8 cellular contexts compared by ENCODE assay signal in the genomic region with DNA sequence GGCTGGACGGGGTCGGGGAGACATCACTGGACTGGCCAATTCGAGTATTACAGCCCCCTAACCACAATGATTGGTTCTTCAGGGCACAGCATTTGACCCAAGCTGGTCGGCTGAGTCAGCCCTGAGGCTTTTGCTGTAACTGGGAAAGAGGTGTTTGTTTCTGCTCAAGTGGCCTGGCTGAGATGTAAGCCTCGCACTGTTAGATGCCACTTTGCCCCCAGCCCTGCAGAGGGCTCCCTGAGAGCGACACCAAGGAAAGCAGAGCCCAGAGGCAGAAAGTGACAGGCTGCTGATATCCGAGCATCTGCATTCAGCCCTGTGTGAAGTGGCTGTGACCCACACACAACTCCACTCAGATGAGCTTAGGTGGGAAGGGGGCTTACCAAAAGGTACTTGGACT. TPM values are rescaled to one million over a fixed set of nuclear protein-coding genes. Genes with fewer than 3 reads are reported as not detected.
DNase-seq lines count a peak whose midpoint lies in the region; ATAC-seq and TF ChIP-seq lines count a peak whose summit lies in the region.
"Had no signal": no experiment of that assay in that cellular context is flagged by ENCODE, and none has a peak within 500 bp of the region (broad histone marks: within the 10 kb centered on the region; RNA-seq: fewer than 3 reads in every experiment).

No MANE protein-coding gene starts in this region.

- H3K27me3 Mint-ChIP-seq in osteocyte (ENCODE audit: unreplicated experiment) = peaks cover 3% of the 10 kb centered on the region

- H3F3A ChIP-seq in PC-9 (ENCODE audit: insufficient read depth, low read depth) = peaks cover 37% of the 10 kb centered on the region; the same call in 1 of the 2 replicates

- no peaks in the 10 kb centered on the region for H3K9me3 ChIP-seq in PC-9 (ENCODE audit: insufficient read depth, low read depth)
- no peaks in the 10 kb centered on the region for H3K9me3 ChIP-seq in fibroblast of lung (ENCODE audit: control insufficient read depth, insufficient read depth, low read depth, low read length)
- no peaks in the 10 kb centered on the region for H3K9me3 ChIP-seq in spleen
- H3K9me3 ChIP-seq in gastrocnemius medialis = no peaks in the 10 kb centered on the region

- TF ChIP-seq POLR2A in spleen (IDR thresholded peaks at IDR 0.05) (no peak), gastrocnemius medialis (IDR thresholded peaks at IDR 0.05) (no peak)

- peak; percentile 80 for DNase-seq in DMS53 treated with DMSO at 0.1 percent for 48 hours (lab: John Stamatoyannopoulos, UW; ENCODE audit: unreplicated experiment)
- DNase-seq in HS-5 (ENCODE audit: low read depth) = peak; percentile 4
- peak; percentile 61 to 77 for DNase-seq in PC-9
- DNase-seq in fibroblast of lung (ENCODE audit: low read depth in 2 of 2) = peak; percentile 51 to 62
- DNase-seq in osteocyte (ENCODE audit: extremely low spot score, unreplicated experiment) = no peak
- no peak for DNase-seq in spleen
- no peak for DNase-seq in gastrocnemius medialis

- 26 to 54% (median 41%) methylated on average over 7 of the region's 7 CpGs for WGBS in spleen, 5 donors

- in situ Hi-C loops in gastrocnemius medialis (cut with MboI; ENCODE audit: low sequenced_read_pairs in 4 of 4) = no loop called here

- no peaks in the 10 kb centered on the region for H3K4me1 Mint-ChIP-seq in osteocyte (ENCODE audit: unreplicated experiment)

- H3K27ac Mint-ChIP-seq in osteocyte (ENCODE audit: unreplicated experiment) = no peak overlapping the region

- CTCF ChIA-PET in PC-9 (lab: Charles Lee) = no interaction called here

- TF ChIP-seq CTCF in PC-9 (conservative IDR thresholded peaks at IDR 0.05) (peak; percentile 61; the same call in 1 of the 2 replicates), fibroblast of lung (conservative IDR thresholded peaks at IDR 0.05 in 1 of 2, IDR thresholded peaks at IDR 0.05 in 1 of 2; ENCODE audit: low read depth in 1 of 2, low read length in 2 of 2) (peak; percentile 20 to 39), osteocyte (IDR thresholded peaks at IDR 0.05) (peak; percentile 40), spleen (IDR thresholded peaks at IDR 0.05 in 8 of 11, conservative IDR thresholded peaks at IDR 0.05 in 3 of 11) (peak in 2 of 11 experiments; percentile 20 to 34), gastrocnemius medialis (IDR thresholded peaks at IDR 0.05 in 4 of 5, conservative IDR thresholded peaks at IDR 0.05 in 1 of 5) (no peak)

- H4K20me1 ChIP-seq in PC-9 (ENCODE audit: insufficient read depth) = no peaks in the 10 kb centered on the region
- no peaks in the 10 kb centered on the region for H4K20me1 ChIP-seq in fibroblast of lung (ENCODE audit: control insufficient read depth, extremely low read depth, insufficient read depth, low read length)

- H3K27ac ChIP-seq in PC-9 = peak overlapping the region; percentile 70
- H3K27ac ChIP-seq in fibroblast of lung (ENCODE audit: insufficient read depth, low read length) = no peak overlapping the region
- H3K27ac ChIP-seq in spleen = no peak overlapping the region
- H3K27ac ChIP-seq in gastrocnemius medialis = no peak overlapping the region

- H3K9me3 Mint-ChIP-seq in osteocyte (ENCODE audit: unreplicated experiment) = no peaks in the 10 kb centered on the region

- H3K4me3 ChIP-seq in PC-9 (no peak overlapping the region), fibroblast of lung (replicated peaks in 1 of 4; ENCODE audit: control extremely low read depth in 1 of 4, insufficient read depth in 1 of 4, low read depth in 3 of 4, low read length in 4 of 4) (no peak overlapping the region), spleen (no peak overlapping the region), gastrocnemius medialis (no peak overlapping the region)

- H3K4me2 ChIP-seq in PC-9 (peak overlapping the region; percentile 73), fibroblast of lung (ENCODE audit: extremely low read depth, insufficient read depth, low read length) (no peak overlapping the region)

- no peaks in the 10 kb centered on the region for H3K27me3 ChIP-seq in PC-9 (ENCODE audit: insufficient read depth, low read depth)
- H3K27me3 ChIP-seq in fibroblast of lung (ENCODE audit: control insufficient read depth, insufficient read depth, low read length) = no peaks in the 10 kb centered on the region
- H3K27me3 ChIP-seq in spleen (replicated peaks in 1 of 7) = no peaks in the 10 kb centered on the region
- H3K27me3 ChIP-seq in gastrocnemius medialis = no peaks in the 10 kb centered on the region

- no peaks in the 10 kb centered on the region for H3K79me2 ChIP-seq in PC-9 (ENCODE audit: low read depth)
- H3K79me2 ChIP-seq in fibroblast of lung (ENCODE audit: control insufficient read depth, insufficient read depth, low read length) = no peaks in the 10 kb centered on the region

- peaks cover 10% of the 10 kb centered on the region for H3K36me3 ChIP-seq in PC-9 (ENCODE audit: low read depth)
- peaks cover 7% of the 10 kb centered on the region for H3K36me3 ChIP-seq in fibroblast of lung (ENCODE audit: control insufficient read depth, insufficient read depth, low read length)
- peaks cover 0 to 35% (median 17%) of the 10 kb centered on the region in 6 donors for H3K36me3 ChIP-seq in spleen
- H3K36me3 ChIP-seq in gastrocnemius medialis = peaks cover 0 to 9% of the 10 kb centered on the region in 2 donors

- no peak overlapping the region for H3K9ac ChIP-seq in fibroblast of lung (ENCODE audit: insufficient read depth, low read length)

- no peak overlapping the region for H3K4me3 Mint-ChIP-seq in osteocyte (ENCODE audit: unreplicated experiment)

- no peak overlapping the region for H2AFZ ChIP-seq in PC-9
- no peak overlapping the region for H2AFZ ChIP-seq in fibroblast of lung (ENCODE audit: low read length)

- intact Hi-C loops in PC-9 (cut with micrococcal nuclease; ENCODE audit: unreplicated experiment) (loop anchor here (1.0 kb wide), 1 partner anchor 55 kb away; no protein-coding TSS in a partner anchor), spleen (cut with DNase I; ENCODE audit: low total_unique reads) (no loop called here), gastrocnemius medialis (cut with DNase I; ENCODE audit: low total_unique reads) (no loop called here)

- no peak for ATAC-seq in gastrocnemius medialis

- no peaks in the 10 kb centered on the region for H3K9me2 ChIP-seq in PC-9 (ENCODE audit: insufficient read depth)

- peaks cover 32% of the 10 kb centered on the region for H3K4me1 ChIP-seq in PC-9 (replicated peaks; ENCODE audit: insufficient read depth)
- H3K4me1 ChIP-seq in fibroblast of lung (ENCODE audit: control insufficient read depth, extremely low read depth, insufficient read depth, low read length) = peaks cover 4% of the 10 kb centered on the region
- no peaks in the 10 kb centered on the region for H3K4me1 ChIP-seq in spleen
- H3K4me1 ChIP-seq in gastrocnemius medialis = no peaks in the 10 kb centered on the region

- H3K36me3 Mint-ChIP-seq in osteocyte (ENCODE audit: unreplicated experiment) = peaks cover 6% of the 10 kb centered on the region

- POLR2A ChIA-PET in PC-9 (lab: Charles Lee; ENCODE audit: unreplicated experiment) = interaction anchor here (0.6 kb wide), 1 partner anchor 181 kb away, joined by 3 read pairs; a partner anchor contains a TSS

- no TSS peak for BruUV-seq in PC-9 (replicated peaks; lab: Mats Ljungman, UMichigan)

RNA-seq across cellular contexts. Expression of a gene that starts 19.4 kb away (rescaled TPM):
- total RNA-seq in PC-9 (2021) (341 and 435 TPM in 2 replicates), fibroblast of lung (355 and 455 TPM in 2 replicates), osteocyte (313 and 323 TPM in 2 replicates), spleen (100 to 1,000 TPM; 127 to 179 (median 149) TPM), gastrocnemius medialis (10 to 100 TPM; 82.5 to 91.0 (median 89.2) TPM)
- polyA plus RNA-seq in fibroblast of lung (335 and 398 TPM in 2 replicates), spleen (100 to 1,000 TPM; 134 to 179 (median 145) TPM)
- polyA plus RNA-seq in fibroblast of lung (2012) = 293 and 369 TPM in 2 replicates
- 368 and 397 TPM in 2 replicates for polyA minus RNA-seq in fibroblast of lung (ENCODE audit: low replicate concordance)

RNA-seq across cellular contexts. Expression of a gene that starts 31.8 kb away (rescaled TPM):
- not detected in 2 replicates for total RNA-seq in PC-9 (2021)
- total RNA-seq in fibroblast of lung = not detected in 2 replicates
- not detected in 2 replicates for polyA plus RNA-seq in fibroblast of lung
- polyA plus RNA-seq in fibroblast of lung (2012) = not detected in 2 replicates
- polyA minus RNA-seq in fibroblast of lung (ENCODE audit: low replicate concordance) = not detected in 2 replicates
- not detected in 2 replicates for total RNA-seq in osteocyte
- not detected for total RNA-seq in spleen
- polyA plus RNA-seq in spleen = not detected
- total RNA-seq in gastrocnemius medialis = not detected
- total RNA-seq: T-helper 2 cell treated with Interferon-gamma antibody and Interleukin-4, amounts not matched to agents 100 ng/mL and 5 ng/mL, for 36 hours had no signal

RNA-seq across cellular contexts. Expression of a gene that starts 54.4 kb away (rescaled TPM):
- total RNA-seq in PC-9 (2021) = 14.1 and 22.9 TPM in 2 replicates
- total RNA-seq in fibroblast of lung = 6.6 and 8.5 TPM in 2 replicates
- polyA plus RNA-seq in fibroblast of lung = 2.6 and 4.3 TPM in 2 replicates
- 2.7 and 7.9 TPM in 2 replicates for polyA plus RNA-seq in fibroblast of lung (2012)
- 5.3 TPM in 1 of 2 replicates, not detected in the other for polyA minus RNA-seq in fibroblast of lung (ENCODE audit: low replicate concordance)
- total RNA-seq in osteocyte = 1.8 and 1.9 TPM in 2 replicates
- 10 to 100 TPM in 5 of 7 donors, 1 to 10 TPM in 2; 2.5 to 32.1 (median 14.7) TPM for total RNA-seq in spleen
- 10 to 100 TPM in 1 of 3 donors, 1 to 10 TPM in 2; 5.2 to 10.9 (median 5.7) TPM for polyA plus RNA-seq in spleen
- total RNA-seq in gastrocnemius medialis = 1 to 10 TPM in 1 of 4 donors, under 1 TPM in 1, not detected in 2; 0.91 to 1.4 TPM

Comparison
In these comparisons a context has a peak if more than half of its experiments do, and no peak if none do; other contexts are left out.
1. DNase-seq: peak in DMS53 treated with DMSO at 0.1 percent for 48 hours (single experiment), HS-5 (single experiment), PC-9 (2 of 2) and fibroblast of lung (2 of 2); none in osteocyte (single experiment), spleen (single experiment) and gastrocnemius medialis (0 of 2).
2. CTCF ChIP-seq: peak in PC-9 (single experiment), fibroblast of lung (2 of 2) and osteocyte (single experiment); none in gastrocnemius medialis (0 of 5).